In genomic region chr11:120720760-120721159, GRCh38 we compare ENCODE assay signal across 29 cellular contexts.
"Had no signal": no experiment of that assay in that cellular context is flagged by ENCODE, and none has a peak within 500 bp of the region (broad histone marks: within the 10 kb centered on the region; RNA-seq: fewer than 3 reads in every experiment).

No MANE protein-coding gene starts in this region.

- H3K4me2 ChIP-seq: hepatocyte had no signal

- H2AFZ ChIP-seq: hepatocyte had no signal

- DNase-seq: colonic mucosa; cortex of kidney; dermis blood vessel endothelial cell; dorsolateral prefrontal cortex; effector CD4-positive, alpha-beta T cell; effector CD8-positive, alpha-beta T cell; effector memory CD4-positive, alpha-beta T cell; effector memory CD8-positive, alpha-beta T cell; endodermal cell; erythroblast; esophagus squamous epithelium; foreskin fibroblast; foreskin keratinocyte; foreskin melanocyte; gastrocnemius medialis; glutamatergic neuron; heart left ventricle; heart right ventricle had no signal

- H3K27ac Mint-ChIP-seq: dendritic cell treated with granulocyte-macrophage colony-stimulating factor and Interleukin-4, amounts not matched to agents 40 ng/mL and 50 ng/mL, for 4 days; effector memory CD8-positive, alpha-beta T cell; endodermal cell had no signal

- H3K27ac ChIP-seq: colonic mucosa, coronary artery, dorsolateral prefrontal cortex, epithelial cell of prostate, esophagus muscularis mucosa, esophagus squamous epithelium, foreskin keratinocyte, gastrocnemius medialis, gastroesophageal sphincter, heart left ventricle, heart right ventricle, hepatocyte had no signal

- H3K27me3 ChIP-seq: colonic mucosa, dorsolateral prefrontal cortex, hepatocyte had no signal

- H3K4me1 ChIP-seq: colonic mucosa, esophagus muscularis mucosa, foreskin keratinocyte, gastrocnemius medialis, gastroesophageal sphincter, heart left ventricle, heart right ventricle had no signal

- H3K4me3 Mint-ChIP-seq: dendritic cell treated with granulocyte-macrophage colony-stimulating factor and Interleukin-4, amounts not matched to agents 40 ng/mL and 50 ng/mL, for 4 days; effector memory CD8-positive, alpha-beta T cell; endodermal cell had no signal

- H3K36me3 ChIP-seq: colonic mucosa, esophagus muscularis mucosa, esophagus squamous epithelium, gastrocnemius medialis, gastroesophageal sphincter, heart left ventricle, heart right ventricle had no signal

- H3K79me2 ChIP-seq: hepatocyte had no signal

- ATAC-seq: effector memory CD8-positive, alpha-beta T cell; esophagus mucosa; foreskin keratinocyte; gastrocnemius medialis; gastroesophageal sphincter; heart left ventricle; heart right ventricle had no signal

- H3K9me3 ChIP-seq: colonic mucosa, esophagus muscularis mucosa, esophagus squamous epithelium, gastrocnemius medialis, gastroesophageal sphincter, heart left ventricle, heart right ventricle had no signal

- FAIRE-seq: colon, endometrium, endothelial cell of umbilical vein, frontal cortex had no signal

- H3K4me3 ChIP-seq: colonic mucosa, coronary artery, dorsolateral prefrontal cortex, esophagus muscularis mucosa, esophagus squamous epithelium, gastrocnemius medialis, gastroesophageal sphincter, heart left ventricle, heart right ventricle, hepatocyte had no signal

- H3K9me3 Mint-ChIP-seq: dendritic cell treated with granulocyte-macrophage colony-stimulating factor and Interleukin-4, amounts not matched to agents 40 ng/mL and 50 ng/mL, for 4 days; effector memory CD8-positive, alpha-beta T cell had no signal
